In the genomic region with DNA sequence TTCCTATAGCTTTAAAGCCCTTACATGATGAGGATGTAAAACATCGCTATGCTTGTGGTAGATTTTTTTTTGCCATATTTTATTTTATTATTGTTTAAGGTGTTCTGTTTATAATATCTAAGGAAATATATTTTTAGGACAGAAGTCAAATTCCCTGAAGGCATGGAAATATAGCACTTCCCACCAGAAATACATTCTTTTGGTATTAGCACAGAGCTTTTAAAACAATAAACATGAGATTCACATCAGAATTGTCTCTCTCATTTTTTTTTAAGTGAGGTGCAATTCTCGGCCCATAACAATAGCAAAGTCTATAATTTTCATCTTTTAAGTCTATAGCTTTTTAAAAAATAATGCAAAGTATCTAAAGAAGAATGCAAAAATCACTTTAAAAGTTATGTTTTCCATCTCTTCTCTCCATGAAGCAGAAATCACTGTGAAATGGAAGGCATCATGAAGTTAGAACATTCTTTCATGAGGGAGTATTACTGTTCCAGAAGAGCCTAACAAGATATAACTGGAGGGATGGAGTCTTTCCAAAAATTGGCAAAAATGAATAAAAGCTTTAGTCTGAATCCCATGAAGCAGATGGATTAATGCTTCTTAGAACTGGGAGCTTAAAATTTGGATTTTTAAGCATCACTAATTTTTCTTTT, we compare ENCODE assay signal across 1 cellular context.
TF ChIP-seq lines count a peak whose summit lies in the region.

No MANE protein-coding gene starts in this region.

TF ChIP-seq in IMR-90, 13 proteins besides CTCF, POLR2A, EP300 and RAD21:
- TF ChIP-seq MXI1 (IDR thresholded peaks at IDR 0.05; ENCODE audit: borderline replicate concordance, low read depth, low read length) (no peak), CEBPB (IDR thresholded peaks at IDR 0.05; ENCODE audit: low read depth, low read length) (no peak), NFE2L2 (IDR thresholded peaks at IDR 0.05; ENCODE audit: low read depth, low read length) (no peak), MAFK (IDR thresholded peaks at IDR 0.05; ENCODE audit: low read depth, low read length) (no peak), USF2 (IDR thresholded peaks at IDR 0.05; ENCODE audit: low read depth, low read length) (no peak), RCOR1 (IDR thresholded peaks at IDR 0.05; ENCODE audit: insufficient replicate concordance, low read length) (no peak), SMC3 (IDR thresholded peaks at IDR 0.05; ENCODE audit: low read depth, low read length) (no peak), RFX5 (IDR thresholded peaks at IDR 0.05; ENCODE audit: low read depth, low read length) (no peak), FOS (IDR thresholded peaks at IDR 0.05; ENCODE audit: low read depth, low read length) (no peak), BHLHE40 (IDR thresholded peaks at IDR 0.05; ENCODE audit: low read depth, low read length) (no peak), CHD1 (IDR thresholded peaks at IDR 0.05; ENCODE audit: low read depth, low read length) (no peak)
- TF ChIP-seq, protein P1, sequence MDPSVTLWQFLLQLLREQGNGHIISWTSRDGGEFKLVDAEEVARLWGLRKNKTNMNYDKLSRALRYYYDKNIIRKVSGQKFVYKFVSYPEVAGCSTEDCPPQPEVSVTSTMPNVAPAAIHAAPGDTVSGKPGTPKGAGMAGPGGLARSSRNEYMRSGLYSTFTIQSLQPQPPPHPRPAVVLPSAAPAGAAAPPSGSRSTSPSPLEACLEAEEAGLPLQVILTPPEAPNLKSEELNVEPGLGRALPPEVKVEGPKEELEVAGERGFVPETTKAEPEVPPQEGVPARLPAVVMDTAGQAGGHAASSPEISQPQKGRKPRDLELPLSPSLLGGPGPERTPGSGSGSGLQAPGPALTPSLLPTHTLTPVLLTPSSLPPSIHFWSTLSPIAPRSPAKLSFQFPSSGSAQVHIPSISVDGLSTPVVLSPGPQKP (IDR thresholded peaks at IDR 0.05; ENCODE audit: borderline replicate concordance, low read depth, low read length): no peak
